Comparison of ENCODE assay signal across 1 cellular context in the genomic region with DNA sequence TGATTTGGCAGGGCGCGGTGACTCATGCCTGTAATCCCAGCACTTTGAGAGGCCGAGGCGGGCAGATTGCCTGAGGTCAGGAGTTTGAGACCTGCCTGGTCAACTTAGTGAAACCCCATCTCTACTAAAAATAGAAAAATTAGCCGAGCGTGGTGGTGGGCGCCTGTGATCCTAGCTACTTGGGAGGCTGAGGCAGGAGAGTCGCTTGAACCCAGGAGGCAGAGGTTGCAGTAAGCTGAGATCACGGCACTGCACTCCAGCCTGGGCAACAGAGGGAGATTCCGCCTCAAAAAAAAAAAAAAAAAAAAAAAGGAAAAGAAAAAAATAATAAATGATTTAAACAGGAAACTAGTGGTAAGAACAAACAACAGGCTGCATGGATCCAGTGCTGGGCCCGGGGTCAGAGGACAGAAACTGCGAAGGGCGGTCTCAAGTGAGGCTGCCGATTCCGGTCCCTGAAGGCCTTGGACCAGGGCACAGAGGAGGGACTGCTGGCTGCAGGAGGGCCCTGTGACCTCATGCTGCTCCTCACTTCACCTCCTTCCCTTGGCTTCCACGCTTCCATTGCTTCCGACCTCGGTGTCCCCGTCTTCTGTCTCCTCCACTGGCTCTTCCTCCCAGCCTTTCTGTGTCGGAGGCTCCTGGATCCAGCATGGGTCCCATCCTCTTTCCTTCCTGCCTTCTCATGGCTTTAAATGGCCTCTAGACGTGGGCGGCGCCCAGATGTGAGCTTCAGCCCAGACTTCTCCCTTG.
TF ChIP-seq lines count a peak whose summit lies in the region.

No MANE protein-coding gene starts in this region.

TF ChIP-seq in H1, 55 proteins besides CTCF, POLR2A, EP300 and RAD21:
- TF ChIP-seq YY1 (IDR thresholded peaks at IDR 0.05; ENCODE audit: low read depth, low read length) = no peak
- TF ChIP-seq HDAC6 (IDR thresholded peaks at IDR 0.05; ENCODE audit: low read depth, low read length) = no peak
- no peak for TF ChIP-seq SRF (IDR thresholded peaks at IDR 0.05; ENCODE audit: low read depth, low read length)
- no peak for TF ChIP-seq ZNF274 (IDR thresholded peaks at IDR 0.05; ENCODE audit: borderline replicate concordance, extremely low read depth, low read length)
- no peak for TF ChIP-seq PHF8 (conservative IDR thresholded peaks at IDR 0.05; ENCODE audit: low read depth, low read length)
- TF ChIP-seq KDM4A (IDR thresholded peaks at IDR 0.05; ENCODE audit: low read depth, low read length, severe bottlenecking) = no peak
- no peak for TF ChIP-seq JUND (IDR thresholded peaks at IDR 0.05; ENCODE audit: low read length)
- no peak for TF ChIP-seq POU5F1 (IDR thresholded peaks at IDR 0.05; ENCODE audit: low read depth, low read length)
- no peak for TF ChIP-seq BACH1 (IDR thresholded peaks at IDR 0.05; ENCODE audit: low read length)
- TF ChIP-seq TAF1 (IDR thresholded peaks at IDR 0.05; ENCODE audit: low read depth, low read length) = no peak
- TF ChIP-seq, protein P1, sequence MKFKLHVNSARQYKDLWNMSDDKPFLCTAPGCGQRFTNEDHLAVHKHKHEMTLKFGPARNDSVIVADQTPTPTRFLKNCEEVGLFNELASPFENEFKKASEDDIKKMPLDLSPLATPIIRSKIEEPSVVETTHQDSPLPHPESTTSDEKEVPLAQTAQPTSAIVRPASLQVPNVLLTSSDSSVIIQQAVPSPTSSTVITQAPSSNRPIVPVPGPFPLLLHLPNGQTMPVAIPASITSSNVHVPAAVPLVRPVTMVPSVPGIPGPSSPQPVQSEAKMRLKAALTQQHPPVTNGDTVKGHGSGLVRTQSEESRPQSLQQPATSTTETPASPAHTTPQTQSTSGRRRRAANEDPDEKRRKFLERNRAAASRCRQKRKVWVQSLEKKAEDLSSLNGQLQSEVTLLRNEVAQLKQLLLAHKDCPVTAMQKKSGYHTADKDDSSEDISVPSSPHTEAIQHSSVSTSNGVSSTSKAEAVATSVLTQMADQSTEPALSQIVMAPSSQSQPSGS (IDR thresholded peaks at IDR 0.05; ENCODE audit: low read length) = no peak
- no peak for TF ChIP-seq SUZ12 (IDR thresholded peaks at IDR 0.05; ENCODE audit: low read length)
- TF ChIP-seq SP1 (IDR thresholded peaks at IDR 0.05; ENCODE audit: low read depth, low read length) = no peak
- no peak for TF ChIP-seq RNF2 (IDR thresholded peaks at IDR 0.05; ENCODE audit: borderline replicate concordance, low read depth, low read length, missing control alignments, poor library complexity, severe bottlenecking)
- no peak for TF ChIP-seq BCL11A (IDR thresholded peaks at IDR 0.05; ENCODE audit: low read depth in 2 of 2, low read length in 2 of 2)
- no peak for TF ChIP-seq SP4 (IDR thresholded peaks at IDR 0.05; ENCODE audit: low read length)
- no peak for TF ChIP-seq SIN3A (conservative IDR thresholded peaks at IDR 0.05 in 1 of 2, IDR thresholded peaks at IDR 0.05 in 1 of 2; ENCODE audit: low read depth in 1 of 2, low read length in 2 of 2)
